Comparison of ENCODE assay signal across 25 cellular contexts in genomic region chr1:114091711-114092110, GRCh38.
"Had no signal": no experiment of that assay in that cellular context is flagged by ENCODE, and none has a peak within 500 bp of the region (broad histone marks: within the 10 kb centered on the region; RNA-seq: fewer than 3 reads in every experiment).

No MANE protein-coding gene starts in this region.

- H3K4me1 Mint-ChIP-seq: stimulated activated memory B cell treated with anti-CD40 and anti-IgM and Interleukin-4, amounts not matched to agents 10 μg/mL and 1 μg/mL and 100 μg/mL, for 72 hours had no signal

- H3K9me3 Mint-ChIP-seq: immature natural killer cell; naive thymus-derived CD8-positive, alpha-beta T cell; neural crest cell; stimulated activated memory B cell treated with anti-CD40 and anti-IgM and Interleukin-4, amounts not matched to agents 10 μg/mL and 1 μg/mL and 100 μg/mL, for 72 hours; type B pancreatic cell had no signal

- ATAC-seq: heart right ventricle; left colon; left lung; lower lobe of right lung; naive thymus-derived CD8-positive, alpha-beta T cell; right lobe of liver; stimulated activated memory B cell treated with anti-CD40 and anti-IgM and Interleukin-4, amounts not matched to agents 10 μg/mL and 1 μg/mL and 100 μg/mL, for 72 hours; stimulated activated naive CD8-positive, alpha-beta T cell treated with anti-CD3 and anti-CD28 coated beads, Interleukin-15, amount 100 ng/mL, for 72 hours had no signal

- H3K4me3 Mint-ChIP-seq: immature natural killer cell; naive thymus-derived CD8-positive, alpha-beta T cell; neural crest cell; stimulated activated memory B cell treated with anti-CD40 and anti-IgM and Interleukin-4, amounts not matched to agents 10 μg/mL and 1 μg/mL and 100 μg/mL, for 72 hours; stimulated activated naive CD8-positive, alpha-beta T cell treated with anti-CD3 and anti-CD28 coated beads, Interleukin-15, amount 100 ng/mL, for 72 hours; type B pancreatic cell had no signal

- DNase-seq: heart right ventricle; hippocampal formation; immature natural killer cell; kidney; left colon; left lung; lower lobe of right lung; mammary epithelial cell; mesenchymal stem cell; naive thymus-derived CD8-positive, alpha-beta T cell; occipital lobe; ovary; right lobe of liver; stimulated activated CD4-positive, alpha-beta T cell treated with anti-CD3 and anti-CD28 coated beads, Interleukin-1b, Interleukin-23, amount 100 ng/mL, for 48 hours; stimulated activated CD4-positive, alpha-beta T cell treated with anti-CD3 and anti-CD28 coated beads, Interleukin-2, amount 100 ng/mL, for 48 hours; stimulated activated CD4-positive, alpha-beta T cell treated with anti-CD3 and anti-CD28 coated beads, Interleukin-4, amount 100 ng/mL, for 4 hours; stimulated activated CD8-positive, alpha-beta memory T cell treated with anti-CD3 and anti-CD28 coated beads, Interleukin-4, amount 100 ng/mL, for 48 hours; stimulated activated naive CD4-positive, alpha-beta T cell treated with Interleukin-2 at 50 U/mL for 16 hours; stimulated activated naive CD8-positive, alpha-beta T cell treated with anti-CD3 and anti-CD28 coated beads, Interleukin-15, amount 100 ng/mL, for 72 hours; substantia nigra; uterus had no signal

- H3K36me3 Mint-ChIP-seq: immature natural killer cell; naive thymus-derived CD8-positive, alpha-beta T cell; stimulated activated memory B cell treated with anti-CD40 and anti-IgM and Interleukin-4, amounts not matched to agents 10 μg/mL and 1 μg/mL and 100 μg/mL, for 72 hours; type B pancreatic cell had no signal

- H3K27ac Mint-ChIP-seq: immature natural killer cell; progenitor cell of endocrine pancreas; stimulated activated memory B cell treated with anti-CD40 and anti-IgM and Interleukin-4, amounts not matched to agents 10 μg/mL and 1 μg/mL and 100 μg/mL, for 72 hours; stimulated activated naive CD8-positive, alpha-beta T cell treated with anti-CD3 and anti-CD28 coated beads, Interleukin-15, amount 100 ng/mL, for 72 hours; type B pancreatic cell had no signal
